Comparison of ENCODE assay signal across 9 cellular contexts in the genomic region with DNA sequence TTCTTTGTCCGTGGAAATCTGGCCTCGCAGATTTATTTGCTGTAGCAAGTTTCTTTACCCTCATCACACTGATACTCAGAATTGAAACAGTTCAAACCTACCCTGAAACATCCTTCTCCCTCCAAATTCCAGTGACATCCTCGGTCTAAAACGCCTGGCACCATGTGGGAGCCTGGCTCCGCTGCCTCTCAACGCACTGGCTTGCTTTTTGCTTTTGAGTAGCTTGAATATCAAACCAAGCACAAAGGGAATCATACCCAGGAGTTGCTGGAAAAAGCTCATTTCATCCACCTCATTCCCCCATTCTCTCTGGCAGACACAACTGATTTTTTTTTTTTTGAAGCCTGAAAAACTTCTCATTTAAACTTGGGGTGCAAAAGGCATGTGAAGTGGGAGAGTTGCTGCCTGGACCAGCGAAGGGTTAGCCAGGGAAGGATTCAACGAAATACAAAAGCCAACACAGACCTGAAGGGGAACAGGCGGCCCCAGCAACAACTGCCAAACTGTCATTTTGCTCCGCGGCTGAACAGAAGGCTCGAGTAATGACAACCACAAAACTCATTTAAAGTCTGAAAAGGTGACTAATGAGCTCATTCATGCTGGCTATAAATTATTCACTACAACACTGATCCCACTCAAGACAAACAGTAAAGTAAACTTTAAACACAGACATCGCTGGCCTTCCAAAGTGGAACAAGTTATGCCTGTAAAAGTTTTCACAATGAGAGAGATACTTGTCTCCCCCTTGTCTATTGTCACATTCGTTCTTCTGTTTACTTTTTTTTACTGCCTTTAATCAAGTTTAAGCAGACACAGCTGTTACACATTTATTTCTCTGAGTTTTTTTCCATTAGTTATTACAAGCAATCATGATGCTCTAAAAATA. TPM values are rescaled to one million over a fixed set of nuclear protein-coding genes. Genes with fewer than 3 reads are reported as not detected.
A peak's percentile ranks its signal among the peaks of the same experiment; 100 is the strongest.
DNase-seq lines count a peak whose midpoint lies in the region; ATAC-seq and TF ChIP-seq lines count a peak whose summit lies in the region.
"Had no signal": no experiment of that assay in that cellular context is flagged by ENCODE, and none has a peak within 500 bp of the region (broad histone marks: within the 10 kb centered on the region; RNA-seq: fewer than 3 reads in every experiment).

No MANE protein-coding gene starts in this region.

- no peaks in the 10 kb centered on the region for H3K27me3 ChIP-seq in upper lobe of left lung
- H3K27me3 ChIP-seq: cardiac muscle cell had no signal

- no peaks in the 10 kb centered on the region for H3K36me3 ChIP-seq in upper lobe of left lung
- H3K36me3 ChIP-seq: cardiac muscle cell had no signal

- H3K9me3 ChIP-seq in T-helper 17 cell (ENCODE audit: control insufficient read depth, low read length, poor library complexity, severe bottlenecking) (no peaks in the 10 kb centered on the region), upper lobe of left lung (no peaks in the 10 kb centered on the region)

- H3K4me1 Mint-ChIP-seq in T-helper 17 cell (peaks cover 20% of the 10 kb centered on the region), naive B cell (peaks cover 31 to 94% (median 54%) of the 10 kb centered on the region in 3 donors)
- peaks cover 19 to 29% of the 10 kb centered on the region in 2 donors for H3K4me1 Mint-ChIP-seq in effector memory CD8-positive, alpha-beta T cell (ENCODE audit: low read depth in 2 of 2)

- H3K4me3 ChIP-seq in upper lobe of left lung = peak overlapping the region in 2 of 4 donors; percentile 39 to 43
- H3K4me3 ChIP-seq: cardiac muscle cell had no signal

- H3K27ac Mint-ChIP-seq in T-helper 17 cell = peak overlapping the region; percentile 94
- peak overlapping the region; percentile 96 to 97 for H3K27ac Mint-ChIP-seq in effector memory CD8-positive, alpha-beta T cell
- peak overlapping the region; percentile 95 to 98 (median 97) for H3K27ac Mint-ChIP-seq in naive B cell

- no peak for TF ChIP-seq CTCF in upper lobe of left lung (IDR thresholded peaks at IDR 0.05)

- ATAC-seq in T-helper 17 cell = no peak
- peak; percentile 14 for ATAC-seq in effector memory CD8-positive, alpha-beta T cell (replicated peaks)
- no peak for ATAC-seq in naive B cell (ENCODE audit: low read depth in 2 of 2)
- ATAC-seq in upper lobe of left lung (ENCODE audit: low FRiP score in 2 of 2) = no peak
- no peak for ATAC-seq in HG02642 (IDR thresholded peaks at IDR 0.05; ENCODE audit: poor library complexity, unreplicated experiment)

- TF ChIP-seq POLR2A in upper lobe of left lung (IDR thresholded peaks at IDR 0.05) = no peak

- H3K4me3 Mint-ChIP-seq in T-helper 17 cell (peak overlapping the region; percentile 87), naive B cell (peak overlapping the region; percentile 79 to 92 (median 86))
- H3K4me3 Mint-ChIP-seq in effector memory CD8-positive, alpha-beta T cell = peak overlapping the region; percentile 84 to 90

- peak overlapping the region; percentile 52 to 89 (median 68) for H3K27ac ChIP-seq in upper lobe of left lung
- H3K27ac ChIP-seq: cardiac muscle cell had no signal

- H3K27me3 Mint-ChIP-seq in T-helper 17 cell = no peaks in the 10 kb centered on the region
- no peaks in the 10 kb centered on the region for H3K27me3 Mint-ChIP-seq in effector memory CD8-positive, alpha-beta T cell
- H3K27me3 Mint-ChIP-seq in naive B cell = no peaks in the 10 kb centered on the region

- no peaks in the 10 kb centered on the region for H3K36me3 Mint-ChIP-seq in T-helper 17 cell (ENCODE audit: low read depth)
- peaks cover 17% of the 10 kb centered on the region for H3K36me3 Mint-ChIP-seq in effector memory CD8-positive, alpha-beta T cell (ENCODE audit: insufficient read depth)
- H3K36me3 Mint-ChIP-seq in naive B cell = no peaks in the 10 kb centered on the region

- no peak for TF ChIP-seq EP300 in upper lobe of left lung (IDR thresholded peaks at IDR 0.05)

- DNase-seq in CD1c-positive myeloid dendritic cell (ENCODE audit: extremely low spot score) (peak; percentile 35), LHCN-M2 (ENCODE audit: low read depth) (peak; percentile 75), T-helper 17 cell (no peak), naive B cell (no peak), upper lobe of left lung (no peak), epidermal melanocyte (ENCODE audit: insufficient read length, low spot score) (no peak)
- DNase-seq in effector memory CD8-positive, alpha-beta T cell = peak in 2 of 3 experiments; percentile 8 to 16

- H3K9me3 Mint-ChIP-seq in effector memory CD8-positive, alpha-beta T cell = no peaks in the 10 kb centered on the region
- no peaks in the 10 kb centered on the region for H3K9me3 Mint-ChIP-seq in naive B cell

- WGBS in upper lobe of left lung, 2 donors = 32 to 41% methylated on average over 14 of the region's 14 CpGs

- H3K4me1 ChIP-seq in upper lobe of left lung = peaks cover 17 to 33% (median 31%) of the 10 kb centered on the region in 4 donors

RNA-seq across cellular contexts. Expression of a gene that starts 12.4 kb away (rescaled TPM):
- total RNA-seq in LHCN-M2 (2014; rRNA removed) = 16.4 and 21.0 TPM in 2 replicates
- polyA plus RNA-seq in LHCN-M2 (2012) = 13.0 TPM
- 100 to 1,000 TPM; 116 to 117 TPM for total RNA-seq in T-helper 17 cell
- 10 to 100 TPM; 47.8 to 77.5 (median 58.7) TPM for polyA plus RNA-seq in naive B cell (ENCODE audit: low read depth in 6 of 6)
- total RNA-seq in upper lobe of left lung = 100 to 1,000 TPM in 2 of 6 donors, 10 to 100 TPM in 4; 63.4 to 115 (median 77.2) TPM

Comparison
In these comparisons a context has a peak if more than half of its experiments do, and no peak if none do; other contexts are left out.
1. DNase-seq: peak in CD1c-positive myeloid dendritic cell (single experiment), LHCN-M2 (single experiment) and effector memory CD8-positive, alpha-beta T cell (2 of 3); none in T-helper 17 cell (0 of 3), naive B cell (single experiment), upper lobe of left lung (0 of 2) and epidermal melanocyte (single experiment).
2. Peak in every context shown above with its lines, with median percentiles within 50 percentile points of each other: H3K27ac Mint-ChIP-seq and H3K4me3 Mint-ChIP-seq.